Comparison of ENCODE assay signal across 1 cellular context in the genomic region with DNA sequence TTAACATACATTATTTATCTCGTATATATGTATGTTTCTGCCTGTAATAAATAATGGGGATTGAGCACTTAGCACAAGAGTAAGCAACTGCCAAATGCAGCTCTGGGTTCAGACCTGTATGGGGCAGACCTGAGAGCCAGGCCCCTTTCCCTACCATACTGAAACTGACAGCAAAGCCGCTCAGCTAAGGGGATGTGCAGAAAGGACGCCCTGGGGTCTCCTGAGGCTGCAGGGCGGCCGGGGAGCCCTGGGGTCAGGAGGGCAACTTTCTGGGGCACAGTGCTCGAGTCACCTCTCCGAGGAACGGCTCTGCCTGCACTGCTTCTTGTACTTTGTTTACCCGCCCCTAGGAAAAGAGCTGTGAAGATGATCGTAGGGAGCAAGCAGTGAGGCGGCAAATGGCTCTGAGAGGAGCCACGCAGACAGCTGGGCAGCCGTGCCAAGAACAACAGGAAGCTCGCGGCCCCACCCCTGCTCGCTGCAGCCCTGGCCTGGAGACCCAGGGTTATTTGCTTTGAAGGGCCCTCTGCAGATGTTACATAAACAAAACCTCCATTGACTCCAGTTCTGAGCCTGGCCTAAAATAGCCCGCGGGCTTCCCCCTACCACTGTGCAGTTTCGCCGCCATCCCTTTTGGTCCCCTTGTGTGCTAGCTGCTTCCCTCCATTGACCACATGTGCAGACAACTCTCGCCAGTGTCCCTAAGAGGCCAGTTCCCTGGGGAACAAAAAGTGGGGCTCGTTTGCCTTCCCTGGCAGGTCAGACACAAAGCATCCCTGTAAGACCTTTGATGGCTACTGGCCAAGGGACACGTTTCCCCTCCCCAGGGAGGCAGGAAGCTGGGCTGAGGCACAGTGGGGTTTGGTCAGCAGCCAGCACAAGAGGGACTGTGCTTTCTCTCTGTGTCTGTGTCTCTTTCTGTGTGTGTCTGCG.
A peak's percentile ranks its signal among the peaks of the same experiment; 100 is the strongest.
TF ChIP-seq lines count a peak whose summit lies in the region.

No MANE protein-coding gene starts in this region.

TF ChIP-seq in SK-N-SH, 30 proteins besides CTCF, POLR2A, EP300 and RAD21 (continued from another document):
- TF ChIP-seq PBX3 (IDR thresholded peaks at IDR 0.05) (peak; percentile 44), ELF1 (IDR thresholded peaks at IDR 0.05) (no peak), GABPA (IDR thresholded peaks at IDR 0.05; ENCODE audit: low read depth) (no peak), SIN3A (IDR thresholded peaks at IDR 0.05; ENCODE audit: borderline replicate concordance, low read depth, low read length) (0 out of 2 replicates have a peak, but pooled peaks have one; percentile 63), FOXM1 (IDR thresholded peaks at IDR 0.05; ENCODE audit: low read depth) (no peak; the same call in 1 of the 2 replicates), USF1 (IDR thresholded peaks at IDR 0.05; ENCODE audit: borderline replicate concordance, low read depth) (no peak), JUND (IDR thresholded peaks at IDR 0.05) (0 out of 2 replicates have a peak, but pooled peaks have one; percentile 5), MEF2A (IDR thresholded peaks at IDR 0.05; ENCODE audit: borderline replicate concordance, low read depth) (no peak), YY1 (IDR thresholded peaks at IDR 0.05; ENCODE audit: low read depth) (peak; percentile 23; the same call in 1 of the 2 replicates), GATA2 (CRISPR knock-in tag; IDR thresholded peaks at IDR 0.05) (peak; percentile 13; the same call in 1 of the 2 replicates), FOXJ3 (CRISPR knock-in tag; IDR thresholded peaks at IDR 0.05) (peak; percentile 82; the same call in 1 of the 2 replicates), CHD2 (IDR thresholded peaks at IDR 0.05; ENCODE audit: low read length, partially characterized antibody) (peak; percentile 40), RFX5 (IDR thresholded peaks at IDR 0.05; ENCODE audit: low read length) (no peak), NFIC (IDR thresholded peaks at IDR 0.05; ENCODE audit: borderline replicate concordance) (peak; percentile 92), TCF12 (IDR thresholded peaks at IDR 0.05) (peak; percentile 47), FOSL2 (IDR thresholded peaks at IDR 0.05; ENCODE audit: borderline replicate concordance, low read depth) (no peak), EZH2phosphoT487 (IDR thresholded peaks at IDR 0.05; ENCODE audit: borderline replicate concordance, low read depth) (no peak), SMC3 (IDR thresholded peaks at IDR 0.05; ENCODE audit: low read depth, low read length) (no peak; the same call in 1 of the 2 replicates), TAF1 (IDR thresholded peaks at IDR 0.05; ENCODE audit: borderline replicate concordance, low read depth, low read length) (no peak), RCOR1 (IDR thresholded peaks at IDR 0.05; ENCODE audit: low read length) (0 out of 2 replicates have a peak, but pooled peaks have one; percentile 16)
- TF ChIP-seq, protein P1, sequence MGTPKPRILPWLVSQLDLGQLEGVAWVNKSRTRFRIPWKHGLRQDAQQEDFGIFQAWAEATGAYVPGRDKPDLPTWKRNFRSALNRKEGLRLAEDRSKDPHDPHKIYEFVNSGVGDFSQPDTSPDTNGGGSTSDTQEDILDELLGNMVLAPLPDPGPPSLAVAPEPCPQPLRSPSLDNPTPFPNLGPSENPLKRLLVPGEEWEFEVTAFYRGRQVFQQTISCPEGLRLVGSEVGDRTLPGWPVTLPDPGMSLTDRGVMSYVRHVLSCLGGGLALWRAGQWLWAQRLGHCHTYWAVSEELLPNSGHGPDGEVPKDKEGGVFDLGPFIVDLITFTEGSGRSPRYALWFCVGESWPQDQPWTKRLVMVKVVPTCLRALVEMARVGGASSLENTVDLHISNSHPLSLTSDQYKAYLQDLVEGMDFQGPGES (IDR thresholded peaks at IDR 0.05; ENCODE audit: low read depth, low read length): no peak
- TF ChIP-seq, protein P2, sequence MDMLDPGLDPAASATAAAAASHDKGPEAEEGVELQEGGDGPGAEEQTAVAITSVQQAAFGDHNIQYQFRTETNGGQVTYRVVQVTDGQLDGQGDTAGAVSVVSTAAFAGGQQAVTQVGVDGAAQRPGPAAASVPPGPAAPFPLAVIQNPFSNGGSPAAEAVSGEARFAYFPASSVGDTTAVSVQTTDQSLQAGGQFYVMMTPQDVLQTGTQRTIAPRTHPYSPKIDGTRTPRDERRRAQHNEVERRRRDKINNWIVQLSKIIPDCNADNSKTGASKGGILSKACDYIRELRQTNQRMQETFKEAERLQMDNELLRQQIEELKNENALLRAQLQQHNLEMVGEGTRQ (IDR thresholded peaks at IDR 0.05; ENCODE audit: borderline replicate concordance, low read depth, low read length): no peak
- TF ChIP-seq, protein P3, sequence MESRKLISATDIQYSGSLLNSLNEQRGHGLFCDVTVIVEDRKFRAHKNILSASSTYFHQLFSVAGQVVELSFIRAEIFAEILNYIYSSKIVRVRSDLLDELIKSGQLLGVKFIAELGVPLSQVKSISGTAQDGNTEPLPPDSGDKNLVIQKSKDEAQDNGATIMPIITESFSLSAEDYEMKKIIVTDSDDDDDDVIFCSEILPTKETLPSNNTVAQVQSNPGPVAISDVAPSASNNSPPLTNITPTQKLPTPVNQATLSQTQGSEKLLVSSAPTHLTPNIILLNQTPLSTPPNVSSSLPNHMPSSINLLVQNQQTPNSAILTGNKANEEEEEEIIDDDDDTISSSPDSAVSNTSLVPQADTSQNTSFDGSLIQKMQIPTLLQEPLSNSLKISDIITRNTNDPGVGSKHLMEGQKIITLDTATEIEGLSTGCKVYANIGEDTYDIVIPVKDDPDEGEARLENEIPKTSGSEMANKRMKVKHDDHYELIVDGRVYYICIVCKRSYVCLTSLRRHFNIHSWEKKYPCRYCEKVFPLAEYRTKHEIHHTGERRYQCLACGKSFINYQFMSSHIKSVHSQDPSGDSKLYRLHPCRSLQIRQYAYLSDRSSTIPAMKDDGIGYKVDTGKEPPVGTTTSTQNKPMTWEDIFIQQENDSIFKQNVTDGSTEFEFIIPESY (IDR thresholded peaks at IDR 0.05; ENCODE audit: borderline replicate concordance, low read depth): no peak
